8 cellular contexts compared by ENCODE assay signal in genomic region chr9:89606049-89606481, GRCh38. TPM values are rescaled to one million over a fixed set of nuclear protein-coding genes. Genes with fewer than 3 reads are reported as not detected.
DNase-seq lines count a peak whose midpoint lies in the region; ATAC-seq and TF ChIP-seq lines count a peak whose summit lies in the region.

No MANE protein-coding gene starts in this region.

- H3K36me3 ChIP-seq in testis (ENCODE audit: low read depth, missing control alignments) = no peaks in the 10 kb centered on the region

- intact Hi-C loops in testis (cut with DNase I; ENCODE audit: low total_unique reads) = loop anchor here (10.0 kb wide), 1 partner anchor 389 kb away; no protein-coding TSS in a partner anchor

- TF ChIP-seq CTCF in foreskin fibroblast (IDR thresholded peaks at IDR 0.05; ENCODE audit: low read depth, low read length) (no peak), testis (IDR thresholded peaks at IDR 0.05) (no peak)

- DNase-seq in NCI-H2081 (lab: John Stamatoyannopoulos, UW) = peak; percentile 35 to 64
- DNase-seq in NCI-H2081 treated with DMSO at 0.1 percent for 48 hours (lab: John Stamatoyannopoulos, UW) = no peak
- DNase-seq in NOMO-1 treated with dmso at 0.1 percent for 144 hours (lab: John Stamatoyannopoulos, UW; ENCODE audit: unreplicated experiment) = peak; percentile 14
- DNase-seq in activated naive CD4-positive, alpha-beta T cell treated with anti-CD3 and anti-CD28 coated beads, Interleukin-2, amount 50 U/mL, for 16 hours = peak; percentile 38
- peak; percentile 56 to 79 for DNase-seq in foreskin fibroblast
- DNase-seq in naive B cell = peak; percentile 42
- peak; percentile 57 for DNase-seq in testis
- no peak for DNase-seq in LoVo (ENCODE audit: low spot score)

- H3K4me3 ChIP-seq in foreskin fibroblast (ENCODE audit: low read depth in 1 of 2, low read length in 2 of 2) (peak overlapping the region; percentile 43 to 55), testis (peak overlapping the region; percentile 88)

- no peaks in the 10 kb centered on the region for H3K27me3 ChIP-seq in testis

- H3K4me3 Mint-ChIP-seq in naive B cell = peak overlapping the region; percentile 84 to 93 (median 89)

- H3K4me1 ChIP-seq in testis = peaks cover 12% of the 10 kb centered on the region

- peak overlapping the region in 1 of 6 donors; percentile 41 for H3K27ac Mint-ChIP-seq in naive B cell

- no peaks in the 10 kb centered on the region for H3K9me3 ChIP-seq in testis

- peaks cover 2 to 41% (median 19%) of the 10 kb centered on the region in 3 donors for H3K27me3 Mint-ChIP-seq in naive B cell

- no peak for TF ChIP-seq POLR2A in testis (IDR thresholded peaks at IDR 0.05)

- H3K27ac ChIP-seq in testis = peak overlapping the region; percentile 69 to 86

- peak; percentile 8 to 9 for ATAC-seq in naive B cell (ENCODE audit: low read depth in 2 of 2)

- H3K36me3 Mint-ChIP-seq in naive B cell = no peaks in the 10 kb centered on the region

- H3K4me1 Mint-ChIP-seq in naive B cell = peaks cover 17 to 28% (median 22%) of the 10 kb centered on the region in 3 donors

- peaks cover 0 to 2% (median 0%) of the 10 kb centered on the region in 7 donors for H3K9me3 Mint-ChIP-seq in naive B cell

- 0 to 14% methylated on average over 17 to 33 of the region's 36 CpGs for whole genome bisulfite sequencing in testis, 2 donors

RNA-seq across cellular contexts. Expression of gene GADD45G, which starts 1.3 kb away (rescaled TPM):
- polyA plus RNA-seq in naive B cell (ENCODE audit: low read depth in 6 of 6) = 1 to 10 TPM in 2 of 6 donors, under 1 TPM in 3, not detected in 1; 0.32 to 3.1 (median 0.96) TPM
- total RNA-seq in testis = 10 to 100 TPM; 66.1 to 72.8 TPM
- 29.1 TPM for polyA plus RNA-seq in testis (ENCODE audit: insufficient read depth, low read depth, low replicate concordance)

Comparison
In these comparisons a context has a peak if more than half of its experiments do, and no peak if none do; other contexts are left out.
1. DNase-seq: peak in NCI-H2081 (2 of 2), NOMO-1 treated with dmso at 0.1 percent for 144 hours (single experiment), activated naive CD4-positive, alpha-beta T cell treated with anti-CD3 and anti-CD28 coated beads, Interleukin-2, amount 50 U/mL, for 16 hours (single experiment), foreskin fibroblast (2 of 2), naive B cell (single experiment) and testis (single experiment); none in NCI-H2081 treated with DMSO at 0.1 percent for 48 hours (single experiment) and LoVo (single experiment).